ENCODE assay signal across 8 cellular contexts in the genomic region with DNA sequence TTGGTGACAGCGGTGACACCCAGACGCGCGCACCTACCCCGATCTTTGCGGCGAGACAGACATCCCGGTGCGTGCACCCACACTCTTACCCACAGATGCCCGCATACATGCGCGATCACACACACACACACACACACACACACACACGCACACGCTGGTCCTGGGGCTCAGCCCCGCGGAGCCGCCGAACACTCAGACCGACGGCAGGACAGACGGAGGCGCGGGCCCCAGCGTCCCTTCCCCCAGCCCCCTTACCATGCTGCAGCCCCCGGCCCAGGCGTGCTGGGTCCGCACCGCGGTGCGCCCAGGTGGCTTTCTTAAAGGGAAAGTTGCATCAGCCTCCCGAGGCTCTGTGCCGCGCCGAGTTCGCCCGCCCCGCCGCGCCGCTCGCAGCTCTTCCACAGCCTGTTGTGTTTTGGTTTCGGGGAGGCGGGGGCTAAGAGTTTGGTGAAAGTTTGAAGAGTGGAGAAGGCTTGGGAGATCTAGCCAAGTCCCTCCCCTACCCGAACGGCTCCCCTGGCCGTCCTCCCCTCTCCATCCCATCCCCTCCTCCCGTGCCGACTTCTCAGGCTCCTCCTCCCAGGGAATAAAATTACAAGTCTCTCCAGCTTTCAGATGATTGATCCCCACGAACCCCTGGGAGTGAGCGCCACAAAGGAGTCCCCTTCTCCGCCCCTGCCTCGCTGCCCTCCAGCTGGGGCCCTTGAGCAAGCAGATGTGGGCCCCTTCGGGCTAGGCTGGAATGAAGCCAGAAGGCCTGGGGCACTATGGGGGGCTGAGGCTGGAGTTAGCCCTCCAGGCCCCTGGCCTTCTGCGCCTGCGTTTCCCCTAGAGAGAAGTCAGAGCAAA. TPM values are rescaled to one million over a fixed set of nuclear protein-coding genes. Genes with fewer than 3 reads are reported as not detected.
DNase-seq lines count a peak whose midpoint lies in the region; ATAC-seq, FAIRE-seq and TF ChIP-seq lines count a peak whose summit lies in the region.

A gene (minus strand): TSS at position 412 of the 849 bp plus-strand sequence. CDS start 7,185 bp downstream, outside the sequence.

- peak within 1 kb of the TSS; percentile 73 for H3K4me3 ChIP-seq in HUES48 (ENCODE audit: low read depth, low read length)
- H3K4me3 ChIP-seq in bronchial epithelial cell (ENCODE audit: low read depth, low read length) = peak within 1 kb of the TSS; percentile 88

- FAIRE-seq in bronchial epithelial cell (lab: Jason Lieb, UNC) = no peak

- H3K27me3 ChIP-seq in HUES48 (ENCODE audit: control insufficient read depth, insufficient read depth, low read length) (no peaks in the 10 kb centered on the region), bronchial epithelial cell (ENCODE audit: control insufficient read depth, insufficient read depth, low read length) (no peaks in the 10 kb centered on the region)

- peak within 1 kb of the TSS; percentile 78 for H3K9ac ChIP-seq in HUES48 (ENCODE audit: low read depth, low read length)

- peak within 1 kb of the TSS; percentile 84 for H3K27ac ChIP-seq in HUES48 (ENCODE audit: low read depth, low read length)
- peak within 1 kb of the TSS; percentile 81 for H3K27ac ChIP-seq in VCaP

- peak; percentile 78 for DNase-seq in AG09319 (ENCODE audit: extremely low read depth, low read depth)
- peak; percentile 29 for DNase-seq in bronchial epithelial cell (ENCODE audit: low read depth)
- DNase-seq in kidney tubule cell (ENCODE audit: low spot score) = peak; percentile 24
- DNase-seq in stimulated activated CD4-positive, alpha-beta T cell treated with anti-CD3 and anti-CD28 coated beads, Interleukin-2, amount 100 ng/mL, for 24 hours = peak; percentile 65 to 66

- no peaks in the 10 kb centered on the region for H3K36me3 ChIP-seq in HUES48 (ENCODE audit: control insufficient read depth, insufficient read depth, low read length)
- no peaks in the 10 kb centered on the region for H3K36me3 ChIP-seq in bronchial epithelial cell (ENCODE audit: control insufficient read depth, insufficient read depth, low read length)

- TF ChIP-seq CTCF in AG09319 (IDR thresholded peaks at IDR 0.05; ENCODE audit: low read depth, low read length) = no peak
- no peak for TF ChIP-seq CTCF in VCaP (conservative IDR thresholded peaks at IDR 0.05)
- TF ChIP-seq CTCF in bronchial epithelial cell (IDR thresholded peaks at IDR 0.05; ENCODE audit: insufficient read depth, low read length, severe bottlenecking) = no peak

- no peak for ATAC-seq in HG03521 (IDR thresholded peaks at IDR 0.05; ENCODE audit: unreplicated experiment)
- ATAC-seq in HG03025 (IDR thresholded peaks at IDR 0.05; ENCODE audit: low FRiP score, unreplicated experiment) = no peak

- no peaks in the 10 kb centered on the region for H3K9me3 ChIP-seq in HUES48 (ENCODE audit: control insufficient read depth, insufficient read depth, low read length)

- H3K4me1 ChIP-seq in HUES48 (ENCODE audit: control insufficient read depth, insufficient read depth, low read length) = peaks cover 24% of the 10 kb centered on the region

RNA-seq across cellular contexts. Expression of the gene that starts here (rescaled TPM):
- total RNA-seq in bronchial epithelial cell = 13.4 and 21.9 TPM in 2 replicates

Comparison
In these comparisons a context has a peak if more than half of its experiments do, and no peak if none do; other contexts are left out.
1. DNase-seq: peak in every context shown above with its lines; median percentile 78 in AG09319; 66 in stimulated activated CD4-positive, alpha-beta T cell treated with anti-CD3 and anti-CD28 coated beads, Interleukin-2, amount 100 ng/mL, for 24 hours; 29 in bronchial epithelial cell; 24 in kidney tubule cell.